9 cellular contexts compared by ENCODE assay signal in genomic region chrX:54640721-54641120, GRCh38.
DNase-seq lines count a peak whose midpoint lies in the region; ATAC-seq, FAIRE-seq and TF ChIP-seq lines count a peak whose summit lies in the region.
"Had no signal": no experiment of that assay in that cellular context is flagged by ENCODE, and none has a peak within 500 bp of the region (broad histone marks: within the 10 kb centered on the region; RNA-seq: fewer than 3 reads in every experiment).

No MANE protein-coding gene starts in this region.

- intact Hi-C loops in activated CD8-positive, alpha-beta T cell treated with anti-CD3 and anti-CD28 coated beads for 36 hours (cut with micrococcal nuclease) = no loop called here

- H3K27me3 Mint-ChIP-seq in activated CD8-positive, alpha-beta T cell treated with anti-CD3 and anti-CD28 coated beads for 36 hours = no peaks in the 10 kb centered on the region
- no peaks in the 10 kb centered on the region for H3K27me3 Mint-ChIP-seq in activated CD8-positive, alpha-beta T cell treated with anti-CD3 and anti-CD28 coated beads, Interleukin-2, amount 10 ng/mL, durations not matched to agents 7 days and 5 days (ENCODE audit: low read depth)

- H3K4me1 ChIP-seq in iPS-18a (ENCODE audit: control insufficient read depth, low read depth, low read length) (peaks cover 14% of the 10 kb centered on the region), stomach smooth muscle (ENCODE audit: control insufficient read depth, insufficient read depth, low read length) (peaks cover 4% of the 10 kb centered on the region)

- H3K9me3 Mint-ChIP-seq in activated CD8-positive, alpha-beta T cell treated with anti-CD3 and anti-CD28 coated beads for 36 hours = peaks cover 3% of the 10 kb centered on the region
- no peaks in the 10 kb centered on the region for H3K9me3 Mint-ChIP-seq in activated CD8-positive, alpha-beta T cell treated with anti-CD3 and anti-CD28 coated beads, Interleukin-2, amount 10 ng/mL, durations not matched to agents 7 days and 5 days (ENCODE audit: insufficient read depth)

- H3K36me3 Mint-ChIP-seq in activated CD8-positive, alpha-beta T cell treated with anti-CD3 and anti-CD28 coated beads for 36 hours (ENCODE audit: low read depth) = no peaks in the 10 kb centered on the region
- peaks cover 4% of the 10 kb centered on the region for H3K36me3 Mint-ChIP-seq in activated CD8-positive, alpha-beta T cell treated with anti-CD3 and anti-CD28 coated beads, Interleukin-2, amount 10 ng/mL, durations not matched to agents 7 days and 5 days (ENCODE audit: low read depth)

- H3K27ac Mint-ChIP-seq in activated CD8-positive, alpha-beta T cell treated with anti-CD3 and anti-CD28 coated beads for 36 hours = peak overlapping the region; percentile 97
- no peak overlapping the region for H3K27ac Mint-ChIP-seq in activated CD8-positive, alpha-beta T cell treated with anti-CD3 and anti-CD28 coated beads, Interleukin-2, amount 10 ng/mL, durations not matched to agents 7 days and 5 days

- H3K9ac ChIP-seq in iPS-18a (ENCODE audit: low read length) (no peak overlapping the region), stomach smooth muscle (ENCODE audit: low read length in 2 of 2) (no peak overlapping the region)

- no peak for DNase-seq in activated CD8-positive, alpha-beta T cell treated with anti-CD3 and anti-CD28 coated beads for 36 hours
- DNase-seq in activated CD8-positive, alpha-beta T cell treated with anti-CD3 and anti-CD28 coated beads, Interleukin-2, amount 10 ng/mL, durations not matched to agents 7 days and 5 days = no peak
- DNase-seq in GM12892 (ENCODE audit: insufficient read length) = no peak
- DNase-seq: activated CD4-positive, alpha-beta T cell treated with anti-CD3 and anti-CD28 coated beads for 48 hours had no signal

- no peak for TF ChIP-seq POLR2A in GM12892 (IDR thresholded peaks at IDR 0.05; ENCODE audit: low read depth, low read length)

- peak overlapping the region; percentile 78 for H3K4me3 Mint-ChIP-seq in activated CD8-positive, alpha-beta T cell treated with anti-CD3 and anti-CD28 coated beads for 36 hours
- H3K4me3 Mint-ChIP-seq in activated CD8-positive, alpha-beta T cell treated with anti-CD3 and anti-CD28 coated beads, Interleukin-2, amount 10 ng/mL, durations not matched to agents 7 days and 5 days = no peak overlapping the region

- POLR2A ChIA-PET in activated CD8-positive, alpha-beta T cell treated with anti-CD3 and anti-CD28 coated beads for 36 hours (lab: Charles Lee) = interaction anchor here (0.8 kb wide), 1 partner anchor 110 kb away, joined by 3 read pairs; no protein-coding TSS in a partner anchor
- POLR2A ChIA-PET in activated CD8-positive, alpha-beta T cell treated with anti-CD3 and anti-CD28 coated beads, Interleukin-2, amount 10 ng/mL, durations not matched to agents 7 days and 5 days (lab: Charles Lee) = interaction anchor here (0.7 kb wide), 1 partner anchor 698 kb away, joined by 4 read pairs; no protein-coding TSS in a partner anchor

- TF ChIP-seq CTCF in activated CD8-positive, alpha-beta T cell treated with anti-CD3 and anti-CD28 coated beads for 36 hours (IDR thresholded peaks at IDR 0.05) = no peak
- TF ChIP-seq CTCF in VCaP (conservative IDR thresholded peaks at IDR 0.05) = no peak

- CTCF ChIA-PET in activated CD8-positive, alpha-beta T cell treated with anti-CD3 and anti-CD28 coated beads for 36 hours (lab: Charles Lee) = interaction anchor here (1.4 kb wide), 1 partner anchor 8 kb away, joined by 5 read pairs; no protein-coding TSS in a partner anchor
- CTCF ChIA-PET in activated CD8-positive, alpha-beta T cell treated with anti-CD3 and anti-CD28 coated beads, Interleukin-2, amount 10 ng/mL, durations not matched to agents 7 days and 5 days (lab: Charles Lee) = interaction anchor here (1.5 kb wide), 1 partner anchor 416 kb away, joined by 3 read pairs; no protein-coding TSS in a partner anchor

- H3K9me3 ChIP-seq in iPS-18a (ENCODE audit: control insufficient read depth, low read depth, low read length) (peaks cover 5% of the 10 kb centered on the region), stomach smooth muscle (ENCODE audit: control insufficient read depth in 2 of 2, low read length in 2 of 2) (no peaks in the 10 kb centered on the region)

- peak overlapping the region; percentile 87; the same call in 1 of the 2 replicates for H3K27ac ChIP-seq in VCaP
- H3K27ac ChIP-seq in iPS-18a (ENCODE audit: low read length) = no peak overlapping the region
- peak overlapping the region; percentile 89 for H3K27ac ChIP-seq in stomach smooth muscle (ENCODE audit: low read length)

- no peaks in the 10 kb centered on the region for H3K27me3 ChIP-seq in iPS-18a (ENCODE audit: control insufficient read depth, insufficient read depth, low read length)
- H3K27me3 ChIP-seq in stomach smooth muscle (ENCODE audit: control insufficient read depth in 1 of 2, insufficient read depth in 2 of 2, low read length in 2 of 2) = peaks cover 0 to 2% of the 10 kb centered on the region in 2 donors

- H3K4me3 ChIP-seq in iPS-18a (ENCODE audit: low read length) (peak overlapping the region; percentile 80), stomach smooth muscle (ENCODE audit: low read length in 2 of 2) (no peak overlapping the region)

- no peak for ATAC-seq in activated CD8-positive, alpha-beta T cell treated with anti-CD3 and anti-CD28 coated beads for 36 hours
- ATAC-seq in activated CD8-positive, alpha-beta T cell treated with anti-CD3 and anti-CD28 coated beads, Interleukin-2, amount 10 ng/mL, durations not matched to agents 7 days and 5 days = no peak
- ATAC-seq in GM19397 (IDR thresholded peaks at IDR 0.05; ENCODE audit: unreplicated experiment) (no peak), HG03521 (IDR thresholded peaks at IDR 0.05; ENCODE audit: unreplicated experiment) (no peak)

- H3K36me3 ChIP-seq in iPS-18a (ENCODE audit: control insufficient read depth, low read depth, low read length) (no peaks in the 10 kb centered on the region), stomach smooth muscle (ENCODE audit: control insufficient read depth in 2 of 2, insufficient read depth in 2 of 2, low read length in 2 of 2) (no peaks in the 10 kb centered on the region)

- H3K4me1 Mint-ChIP-seq in activated CD8-positive, alpha-beta T cell treated with anti-CD3 and anti-CD28 coated beads for 36 hours (ENCODE audit: low read depth) = peaks cover 9% of the 10 kb centered on the region
- peaks cover 12% of the 10 kb centered on the region for H3K4me1 Mint-ChIP-seq in activated CD8-positive, alpha-beta T cell treated with anti-CD3 and anti-CD28 coated beads, Interleukin-2, amount 10 ng/mL, durations not matched to agents 7 days and 5 days (ENCODE audit: low read depth)

- no peak for FAIRE-seq in GM12892 (lab: Jason Lieb, UNC)
